In the genomic region with DNA sequence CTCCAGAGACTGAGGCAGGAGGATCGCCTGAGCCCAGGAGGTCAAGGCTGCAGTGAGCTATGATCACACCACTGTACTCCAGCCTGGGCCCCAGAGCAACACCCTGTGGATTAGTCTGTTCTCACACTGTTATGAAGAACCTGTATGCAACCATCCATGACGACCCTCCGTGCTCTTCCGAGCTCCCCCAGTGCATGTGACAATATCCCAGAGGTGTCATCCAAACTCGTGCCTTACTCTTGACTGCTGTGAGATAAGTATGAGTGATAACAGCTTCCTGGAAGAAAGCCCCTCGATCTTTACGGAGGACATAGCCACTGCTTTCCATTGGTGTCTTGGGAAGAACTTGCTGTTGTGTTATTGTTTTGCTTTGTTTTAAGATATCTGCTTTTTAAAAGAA, we compare ENCODE assay signal across 28 cellular contexts.
"Had no signal": no experiment of that assay in that cellular context is flagged by ENCODE, and none has a peak within 500 bp of the region (broad histone marks: within the 10 kb centered on the region; RNA-seq: fewer than 3 reads in every experiment).

No MANE protein-coding gene starts in this region.

- ATAC-seq: left lobe of liver; lower lobe of right lung; naive thymus-derived CD4-positive, alpha-beta T cell; natural killer cell treated with Interleukin-12 subunit alpha and Interleukin-12 subunit beta and Interleukin-15 and Interleukin-18, amount 100 ng/mL, for 72 hours; psoas muscle; sciatic nerve; stimulated activated naive B cell treated with anti-CD40 and anti-IgM and Interleukin-4, amounts not matched to agents 10 μg/mL and 1 μg/mL and 100 μg/mL, for 72 hours; stimulated activated naive CD8-positive, alpha-beta T cell treated with anti-CD3 and anti-CD28 coated beads, Interleukin-15, Interleukin-2, amounts not matched to agents 100 U/mL and 50 U/mL, for 24 hours had no signal

- H3K4me3 ChIP-seq: lower lobe of right lung, psoas muscle, skin epidermis, stomach, testis, thyroid gland, transverse colon, upper lobe of left lung, vagina had no signal

- H3K9me3 ChIP-seq: lower lobe of right lung, psoas muscle, testis, thyroid gland, transverse colon, upper lobe of left lung, vagina had no signal

- H3K27ac ChIP-seq: lower lobe of right lung, parathyroid adenoma, psoas muscle, skin epidermis, stomach, testis, thyroid gland, transverse colon, upper lobe of left lung, vagina had no signal

- H3K36me3 ChIP-seq: lower lobe of right lung, stomach, thyroid gland, transverse colon, upper lobe of left lung, vagina had no signal

- H3K9ac ChIP-seq: parathyroid adenoma had no signal

- H3K79me2 ChIP-seq: parathyroid adenoma had no signal

- H3K4me1 Mint-ChIP-seq: naive thymus-derived CD4-positive, alpha-beta T cell; neural crest cell; stimulated activated naive B cell treated with anti-CD40 and anti-IgM and Interleukin-4, amounts not matched to agents 10 μg/mL and 1 μg/mL and 100 μg/mL, for 72 hours had no signal

- H3K36me3 Mint-ChIP-seq: naive thymus-derived CD4-positive, alpha-beta T cell; natural killer cell treated with Interleukin-12 subunit alpha and Interleukin-12 subunit beta and Interleukin-15 and Interleukin-18, amount 100 ng/mL, for 72 hours; stimulated activated naive B cell treated with anti-CD40 and anti-IgM and Interleukin-4, amounts not matched to agents 10 μg/mL and 1 μg/mL and 100 μg/mL, for 72 hours had no signal

- H3K27ac Mint-ChIP-seq: mesothelial cell of epicardium; naive thymus-derived CD4-positive, alpha-beta T cell; natural killer cell treated with Interleukin-12 subunit alpha and Interleukin-12 subunit beta and Interleukin-15 and Interleukin-18, amount 100 ng/mL, for 72 hours; stimulated activated naive B cell treated with anti-CD40 and anti-IgM and Interleukin-4, amounts not matched to agents 10 μg/mL and 1 μg/mL and 100 μg/mL, for 72 hours had no signal

- H3K4me3 Mint-ChIP-seq: mesothelial cell of epicardium; naive thymus-derived CD4-positive, alpha-beta T cell; natural killer cell treated with Interleukin-12 subunit alpha and Interleukin-12 subunit beta and Interleukin-15 and Interleukin-18, amount 100 ng/mL, for 72 hours; neural crest cell; stimulated activated naive B cell treated with anti-CD40 and anti-IgM and Interleukin-4, amounts not matched to agents 10 μg/mL and 1 μg/mL and 100 μg/mL, for 72 hours had no signal

- H3K27me3 ChIP-seq: stomach, testis, thyroid gland, transverse colon, upper lobe of left lung, vagina had no signal

- H3K9me3 Mint-ChIP-seq: natural killer cell treated with Interleukin-12 subunit alpha and Interleukin-12 subunit beta and Interleukin-15 and Interleukin-18, amount 100 ng/mL, for 72 hours had no signal

- H3K4me1 ChIP-seq: lower lobe of right lung, parathyroid adenoma, psoas muscle, stomach, testis, thyroid gland, transverse colon, upper lobe of left lung, vagina had no signal

- DNase-seq: hippocampal formation; kidney glomerular epithelial cell; left cardiac atrium; lower lobe of right lung; mammary epithelial cell; mesenchymal stem cell; naive thymus-derived CD4-positive, alpha-beta T cell; nucleus accumbens; psoas muscle; stimulated activated CD4-positive, alpha-beta T cell treated with anti-CD3 and anti-CD28 coated beads, Interleukin-12 subunit alpha, Interleukin-12 subunit beta, amount 100 ng/mL, for 4 hours; stimulated activated CD4-positive, alpha-beta T cell treated with anti-CD3 and anti-CD28 coated beads, Interleukin-15, amount 100 ng/mL, for 24 hours; stimulated activated CD4-positive, alpha-beta T cell treated with anti-CD3 and anti-CD28 coated beads, Interleukin-2, amount 100 ng/mL, for 24 hours; stimulated activated CD4-positive, alpha-beta T cell treated with anti-CD3 and anti-CD28 coated beads, Interleukin-4, amount 100 ng/mL, for 1 hour; stimulated activated naive B cell treated with anti-CD40 and anti-IgM and Interleukin-4, amounts not matched to agents 10 μg/mL and 1 μg/mL and 100 μg/mL, for 72 hours; stimulated activated naive CD8-positive, alpha-beta T cell treated with anti-CD3 and anti-CD28 coated beads, Interleukin-15, Interleukin-2, amounts not matched to agents 100 U/mL and 50 U/mL, for 24 hours; stomach; testis; thyroid gland; transverse colon; upper lobe of left lung had no signal
